Comparison of ENCODE assay signal across 8 cellular contexts in genomic region chr6:129932321-129932720, GRCh38.
"Had no signal": no experiment of that assay in that cellular context is flagged by ENCODE, and none has a peak within 500 bp of the region (broad histone marks: within the 10 kb centered on the region; RNA-seq: fewer than 3 reads in every experiment).

No MANE protein-coding gene starts in this region.

- FAIRE-seq: H1, H54, HTR-8/SVneo had no signal

- H3K4me3 Mint-ChIP-seq: H9, IgD-negative memory B cell had no signal

- H3K9ac ChIP-seq: GM23248 had no signal

- H3K4me1 Mint-ChIP-seq: H9 had no signal

- H3K4me3 ChIP-seq: GM23248 had no signal

- H3K36me3 Mint-ChIP-seq: IgD-negative memory B cell had no signal

- DNase-seq: GM23248, H9, HCEC 1CT, KG1 had no signal

- H2AFZ ChIP-seq: GM23248 had no signal

- H3K27me3 Mint-ChIP-seq: IgD-negative memory B cell had no signal

- H3K9me3 Mint-ChIP-seq: H9, IgD-negative memory B cell had no signal

- H3K27ac ChIP-seq: GM23248 had no signal

- H3K27ac Mint-ChIP-seq: IgD-negative memory B cell had no signal
